ENCODE assay signal across 8 cellular contexts in genomic region chr12:67069451-67070306, GRCh38.
DNase-seq lines count a peak whose midpoint lies in the region; ATAC-seq and TF ChIP-seq lines count a peak whose summit lies in the region.

No MANE protein-coding gene starts in this region.

- WGBS in neuronal stem cell (ENCODE audit: extremely low coverage in 2 of 2, insufficient read length in 2 of 2, insufficient replicate concordance in 1 of 2), 2 donors = no CpG with 5 or more reads among the region's 68 CpGs

- no peaks in the 10 kb centered on the region for H3K36me3 ChIP-seq in neuronal stem cell (replicated peaks in 1 of 2; ENCODE audit: control insufficient read depth in 2 of 2, insufficient read depth in 2 of 2, low read length in 2 of 2)

- no peak overlapping the region for H2BK12ac ChIP-seq in neuronal stem cell (ENCODE audit: low read length)

- H3K4me2 ChIP-seq in neuronal stem cell (ENCODE audit: insufficient read depth, low read length, poor library complexity, severe bottlenecking) = peak overlapping the region; percentile 73

- H3K4me3 ChIP-seq in fibroblast of the aortic adventitia (ENCODE audit: low read depth, low read length) (peak overlapping the region; percentile 57), neuronal stem cell (ENCODE audit: low read length in 2 of 2) (peak overlapping the region; percentile 49 to 99)

- DNase-seq in NCI-H2081 (lab: John Stamatoyannopoulos, UW) = peak; percentile 43 to 62
- DNase-seq in NCI-H2081 treated with DMSO at 0.1 percent for 48 hours (lab: John Stamatoyannopoulos, UW) = no peak
- DNase-seq in NCI-H2196 treated with DMSO at 0.1 percent for 48 hours (lab: John Stamatoyannopoulos, UW; ENCODE audit: unreplicated experiment) = peak; percentile 25
- DNase-seq in activated CD8-positive, alpha-beta memory T cell treated with anti-CD3 and anti-CD28 coated beads, Interleukin-2, amount 50 U/mL, for 48 hours = peak; percentile 73
- no peak for DNase-seq in fibroblast of the aortic adventitia (ENCODE audit: low read depth)
- DNase-seq in neuronal stem cell (ENCODE audit: low spot score) = peak; percentile 66
- DNase-seq in AG08395 (ENCODE audit: low spot score) = no peak

- no peak overlapping the region for H4K91ac ChIP-seq in neuronal stem cell (ENCODE audit: low read depth, low read length, poor library complexity)

- peak overlapping the region; percentile 92 for H2AFZ ChIP-seq in neuronal stem cell (ENCODE audit: low read length)

- H3K27me3 ChIP-seq in neuronal stem cell (ENCODE audit: control insufficient read depth in 3 of 3, insufficient read depth in 3 of 3, low read depth in 1 of 3, low read length in 3 of 3) = peaks cover 0 to 14% (median 0%) of the 10 kb centered on the region in 3 experiments

- H3K23ac ChIP-seq in neuronal stem cell (ENCODE audit: low read depth, low read length, poor library complexity) = peak overlapping the region; percentile 85

- peak; percentile 72 for ATAC-seq in HG02798 (IDR thresholded peaks at IDR 0.05; ENCODE audit: poor library complexity, unreplicated experiment)

- peak overlapping the region; percentile 77 for H2BK15ac ChIP-seq in neuronal stem cell (ENCODE audit: low read length)

- peak overlapping the region; percentile 89 for H3K9ac ChIP-seq in neuronal stem cell (ENCODE audit: low read depth, low read length, poor library complexity)

- H3K79me1 ChIP-seq in neuronal stem cell (ENCODE audit: low read depth, low read length) = no peaks in the 10 kb centered on the region

- no peak overlapping the region for H2BK120ac ChIP-seq in neuronal stem cell (ENCODE audit: low read depth, low read length)

- H3K18ac ChIP-seq in neuronal stem cell (ENCODE audit: low read length) = peak overlapping the region; percentile 97

- peak overlapping the region; percentile 93 for H3K27ac ChIP-seq in neuronal stem cell (replicated peaks; ENCODE audit: low read length)

- H3K4ac ChIP-seq in neuronal stem cell (ENCODE audit: low read length) = no peak overlapping the region

- H3K4me1 ChIP-seq in neuronal stem cell (ENCODE audit: control insufficient read depth in 2 of 2, insufficient read depth in 1 of 2, low read depth in 1 of 2, low read length in 2 of 2) = peaks cover 3 to 15% of the 10 kb centered on the region in 2 donors

- no peak overlapping the region for H2AK5ac ChIP-seq in neuronal stem cell (ENCODE audit: low read depth, low read length)

- no peak overlapping the region for H3K14ac ChIP-seq in neuronal stem cell (ENCODE audit: low read length)

- TF ChIP-seq CTCF in fibroblast of the aortic adventitia (IDR thresholded peaks at IDR 0.05; ENCODE audit: insufficient read depth, low read length) = peak; percentile 14

- H3K9me3 ChIP-seq in neuronal stem cell (replicated peaks in 1 of 2; ENCODE audit: control insufficient read depth in 2 of 2, insufficient read depth in 1 of 2, low read depth in 1 of 2, low read length in 2 of 2) = no peaks in the 10 kb centered on the region

- H2BK5ac ChIP-seq in neuronal stem cell (ENCODE audit: low read length) = peak overlapping the region; percentile 91

- no peak overlapping the region for H4K8ac ChIP-seq in neuronal stem cell (ENCODE audit: low read depth, low read length)

Comparison
In these comparisons a context has a peak if more than half of its experiments do, and no peak if none do; other contexts are left out.
1. DNase-seq: peak in NCI-H2081 (2 of 2), NCI-H2196 treated with DMSO at 0.1 percent for 48 hours (single experiment), activated CD8-positive, alpha-beta memory T cell treated with anti-CD3 and anti-CD28 coated beads, Interleukin-2, amount 50 U/mL, for 48 hours (single experiment) and neuronal stem cell (single experiment); none in NCI-H2081 treated with DMSO at 0.1 percent for 48 hours (single experiment), fibroblast of the aortic adventitia (single experiment) and AG08395 (single experiment).